Comparison of ENCODE assay signal across 8 cellular contexts in genomic region chr2:154452906-154453493, GRCh38.
DNase-seq lines count a peak whose midpoint lies in the region; ATAC-seq and TF ChIP-seq lines count a peak whose summit lies in the region.

No MANE protein-coding gene starts in this region.

- no peaks in the 10 kb centered on the region for H3K27me3 Mint-ChIP-seq in activated naive CD4-positive, alpha-beta T cell treated with anti-CD3 and anti-CD28 coated beads for 36 hours (ENCODE audit: low read depth)

- in situ Hi-C loops in GM13976 (cut with MboI; ENCODE audit: low sequenced_read_pairs, unreplicated experiment): no loop called here

- H3K36me3 Mint-ChIP-seq in activated naive CD4-positive, alpha-beta T cell treated with anti-CD3 and anti-CD28 coated beads for 36 hours (ENCODE audit: low read depth): no peaks in the 10 kb centered on the region

- ATAC-seq in HG02610 (IDR thresholded peaks at IDR 0.05; ENCODE audit: unreplicated experiment) (peak; percentile 68), foreskin keratinocyte (no peak), HG03565 (IDR thresholded peaks at IDR 0.05; ENCODE audit: unreplicated experiment) (no peak)

- no peak overlapping the region for H3K27ac Mint-ChIP-seq in activated naive CD4-positive, alpha-beta T cell treated with anti-CD3 and anti-CD28 coated beads for 36 hours

- CTCF ChIA-PET in activated naive CD4-positive, alpha-beta T cell treated with anti-CD3 and anti-CD28 coated beads for 36 hours (lab: Charles Lee): no interaction called here

- H3K4me1 Mint-ChIP-seq in activated naive CD4-positive, alpha-beta T cell treated with anti-CD3 and anti-CD28 coated beads for 36 hours (ENCODE audit: low read depth): no peaks in the 10 kb centered on the region

- intact Hi-C loops in activated naive CD4-positive, alpha-beta T cell treated with anti-CD3 and anti-CD28 coated beads for 36 hours (cut with micrococcal nuclease): loop anchor here (1.0 kb wide), 2 partner anchors 797 to 857 kb away; no protein-coding TSS in a partner anchor

- H3K27ac ChIP-seq in foreskin keratinocyte: no peak overlapping the region

- H3K4me1 ChIP-seq in foreskin keratinocyte: no peaks in the 10 kb centered on the region

- DNase-seq in GM13976 (ENCODE audit: low spot score) (peak; percentile 6), NOMO-1 treated with DMSO at 0.1 percent for 48 hours (lab: John Stamatoyannopoulos, UW; ENCODE audit: unreplicated experiment) (peak; percentile 55), foreskin keratinocyte (peak in 1 of 2 donors; percentile 2), NCI-H345 treated with DMSO at 0.1 percent for 48 hours (lab: John Stamatoyannopoulos, UW; ENCODE audit: unreplicated experiment) (no peak)
- no peak for DNase-seq in activated CD4-positive, CD25-positive, alpha-beta regulatory T cell (lab: John Stamatoyannopoulos, UW)
- DNase-seq in activated naive CD4-positive, alpha-beta T cell treated with anti-CD3 and anti-CD28 coated beads for 36 hours: no peak

- peaks cover 1% of the 10 kb centered on the region for H3K9me3 Mint-ChIP-seq in activated naive CD4-positive, alpha-beta T cell treated with anti-CD3 and anti-CD28 coated beads for 36 hours

- TF ChIP-seq CTCF in GM13976 (IDR thresholded peaks at IDR 0.05; ENCODE audit: borderline replicate concordance, control extremely low read depth, extremely low read depth, insufficient read depth, missing control alignments) (peak; percentile 52), foreskin keratinocyte (conservative IDR thresholded peaks at IDR 0.05) (peak; percentile 48)

- H3K4me3 Mint-ChIP-seq in activated naive CD4-positive, alpha-beta T cell treated with anti-CD3 and anti-CD28 coated beads for 36 hours: no peak overlapping the region

- no peaks in the 10 kb centered on the region for H3K27me3 ChIP-seq in foreskin keratinocyte

Comparison
In these comparisons a context has a peak if more than half of its experiments do, and no peak if none do; other contexts are left out.
1. DNase-seq: peak in GM13976 (single experiment) and NOMO-1 treated with DMSO at 0.1 percent for 48 hours (single experiment); none in NCI-H345 treated with DMSO at 0.1 percent for 48 hours (single experiment), activated CD4-positive, CD25-positive, alpha-beta regulatory T cell (0 of 4) and activated naive CD4-positive, alpha-beta T cell treated with anti-CD3 and anti-CD28 coated beads for 36 hours (single experiment).